ENCODE assay signal across 15 cellular contexts in genomic region chr5:179201986-179202385, GRCh38.
A peak's percentile ranks its signal among the peaks of the same experiment; 100 is the strongest.
DNase-seq lines count a peak whose midpoint lies in the region; ATAC-seq and TF ChIP-seq lines count a peak whose summit lies in the region.
"Had no signal": no experiment of that assay in that cellular context is flagged by ENCODE, and none has a peak within 500 bp of the region (broad histone marks: within the 10 kb centered on the region; RNA-seq: fewer than 3 reads in every experiment).

No MANE protein-coding gene starts in this region.

- H3K27me3 ChIP-seq in right atrium auricular region (no peaks in the 10 kb centered on the region), lower lobe of right lung (ENCODE audit: low read depth) (no peaks in the 10 kb centered on the region), spleen (replicated peaks in 1 of 7) (peaks cover 0 to 6% (median 0%) of the 10 kb centered on the region in 7 donors)

- ATAC-seq in left ventricle myocardium superior, result no peak
- ATAC-seq in lower lobe of right lung, result no peak
- ATAC-seq in GM18505 (IDR thresholded peaks at IDR 0.05; ENCODE audit: unreplicated experiment), result no peak

- DNase-seq in left ventricle myocardium superior (peak; percentile 7), right atrium auricular region (ENCODE audit: low spot score) (no peak), lower lobe of right lung (peak; percentile 25), spleen (peak; percentile 69), NCI-H524 treated with DMSO at 0.1 percent for 48 hours (lab: John Stamatoyannopoulos, UW) (no peak)
- DNase-seq: C1 segment of cervical spinal cord; CD4-positive, CD25-positive, alpha-beta regulatory T cell; CD8-positive, alpha-beta memory T cell; COR-L47; DMS 273 treated with DMSO at 0.1 percent for 48 hours; DMS53; DND-41; EL; H9 had no signal

- H3K9me3 ChIP-seq in right atrium auricular region, result no peaks in the 10 kb centered on the region
- no peaks in the 10 kb centered on the region for H3K9me3 ChIP-seq in lower lobe of right lung
- H3K9me3 ChIP-seq in spleen, result no peaks in the 10 kb centered on the region

- H3K4me3 ChIP-seq in right atrium auricular region (no peak overlapping the region), lower lobe of right lung (no peak overlapping the region), spleen (no peak overlapping the region)

- no peak overlapping the region for H3K27ac ChIP-seq in right atrium auricular region
- no peak overlapping the region for H3K27ac ChIP-seq in lower lobe of right lung
- H3K27ac ChIP-seq in spleen, result no peak overlapping the region

- H3K4me1 ChIP-seq in right atrium auricular region (no peaks in the 10 kb centered on the region), lower lobe of right lung (no peaks in the 10 kb centered on the region), spleen (no peaks in the 10 kb centered on the region)

- no peak for TF ChIP-seq POLR2A in spleen (IDR thresholded peaks at IDR 0.05)
- TF ChIP-seq POLR2A in GM18505 (IDR thresholded peaks at IDR 0.05; ENCODE audit: borderline replicate concordance, extremely low read depth, insufficient read depth, insufficient read length), result no peak

- H3K36me3 ChIP-seq in right atrium auricular region (no peaks in the 10 kb centered on the region), lower lobe of right lung (no peaks in the 10 kb centered on the region), spleen (peaks cover 0 to 31% (median 0%) of the 10 kb centered on the region in 6 donors)

- WGBS in spleen, 5 donors, result 61 to 86% (median 77%) methylated on average over 15 to 16 of the region's 16 CpGs

- intact Hi-C loops in left ventricle myocardium superior (cut with micrococcal nuclease), result no loop called here
- intact Hi-C loops in lower lobe of right lung (cut with DNase I), result no loop called here
- intact Hi-C loops in spleen (cut with DNase I; ENCODE audit: low total_unique reads), result no loop called here

- TF ChIP-seq CTCF in right atrium auricular region (IDR thresholded peaks at IDR 0.05), result no peak
- no peak for TF ChIP-seq CTCF in lower lobe of right lung (IDR thresholded peaks at IDR 0.05)
- no peak for TF ChIP-seq CTCF in spleen (IDR thresholded peaks at IDR 0.05 in 8 of 11, conservative IDR thresholded peaks at IDR 0.05 in 3 of 11)

Comparison
In these comparisons a context has a peak if more than half of its experiments do, and no peak if none do; other contexts are left out.
1. DNase-seq: peak in left ventricle myocardium superior (single experiment), lower lobe of right lung (single experiment) and spleen (single experiment); none in right atrium auricular region (single experiment) and NCI-H524 treated with DMSO at 0.1 percent for 48 hours (single experiment).